In genomic region chr22:22047266-22047665, GRCh38 we compare ENCODE assay signal across 18 cellular contexts.
"Had no signal": no experiment of that assay in that cellular context is flagged by ENCODE, and none has a peak within 500 bp of the region (broad histone marks: within the 10 kb centered on the region; RNA-seq: fewer than 3 reads in every experiment).

No MANE protein-coding gene starts in this region.

- FAIRE-seq: pancreas, small intestine had no signal

- H3K27ac ChIP-seq: epithelial cell of prostate, esophagus squamous epithelium, pancreas, suprapubic skin, thyroid gland, uterus had no signal

- H3K4me3 ChIP-seq: esophagus squamous epithelium, lung, pancreas, suprapubic skin, thyroid gland, uterus had no signal

- H3K4me1 ChIP-seq: esophagus squamous epithelium, pancreas, suprapubic skin, thyroid gland, uterus had no signal

- ATAC-seq: effector memory CD8-positive, alpha-beta T cell; left colon; left ventricle myocardium superior; pancreas; right cardiac atrium; stimulated activated naive CD8-positive, alpha-beta T cell treated with anti-CD3 and anti-CD28 coated beads, Interleukin-15, Interleukin-2, amounts not matched to agents 100 U/mL and 50 U/mL, for 24 hours had no signal

- DNase-seq: effector memory CD8-positive, alpha-beta T cell; esophagus squamous epithelium; foreskin fibroblast; left colon; left ventricle myocardium superior; mesendoderm; naive B cell; occipital lobe; pancreas; right cardiac atrium; small intestine; stimulated activated CD4-positive, alpha-beta T cell treated with anti-CD3 and anti-CD28 coated beads, Interleukin-12 subunit alpha, Interleukin-12 subunit beta, amount 100 ng/mL, for 4 hours; stimulated activated naive CD8-positive, alpha-beta T cell treated with anti-CD3 and anti-CD28 coated beads, Interleukin-15, Interleukin-2, amounts not matched to agents 100 U/mL and 50 U/mL, for 24 hours; thyroid gland; uterus had no signal

- H3K36me3 ChIP-seq: esophagus squamous epithelium, pancreas, suprapubic skin, thyroid gland, uterus had no signal

- H3K9me3 ChIP-seq: esophagus squamous epithelium, pancreas, suprapubic skin, thyroid gland, uterus had no signal

- H3K27me3 ChIP-seq: thyroid gland had no signal
